In genomic region chr5:160162910-160163309, GRCh38 we compare ENCODE assay signal across 23 cellular contexts.
"Had no signal": no experiment of that assay in that cellular context is flagged by ENCODE, and none has a peak within 500 bp of the region (broad histone marks: within the 10 kb centered on the region; RNA-seq: fewer than 3 reads in every experiment).

No MANE protein-coding gene starts in this region.

- H3K27ac ChIP-seq: gastrocnemius medialis, heart left ventricle, hepatocyte, pancreas, prostate gland, right atrium auricular region, testis, tibial artery had no signal

- H3K36me3 Mint-ChIP-seq: naive thymus-derived CD8-positive, alpha-beta T cell; stimulated activated effector memory CD8-positive, alpha-beta T cell treated with anti-CD3 and anti-CD28 coated beads, Interleukin-12 subunit alpha, Interleukin-12 subunit beta, amount 100 ng/mL, for 72 hours; type B pancreatic cell had no signal

- H3K9me3 ChIP-seq: gastrocnemius medialis, heart left ventricle, pancreas, prostate gland, right atrium auricular region, testis, tibial artery had no signal

- H3K79me2 ChIP-seq: hepatocyte had no signal

- H3K4me2 ChIP-seq: hepatocyte, smooth muscle cell had no signal

- H3K4me3 ChIP-seq: gastrocnemius medialis, heart left ventricle, hepatocyte, pancreas, prostate gland, right atrium auricular region, smooth muscle cell, testis, tibial artery had no signal

- H2AFZ ChIP-seq: hepatocyte had no signal

- DNase-seq: cerebellar nuclear complex; cortex of kidney; gastrocnemius medialis; heart left ventricle; kidney; naive thymus-derived CD8-positive, alpha-beta T cell; occipital lobe; pancreas; stimulated activated CD4-positive, alpha-beta T cell treated with anti-CD3 and anti-CD28 coated beads, Interleukin-12 subunit alpha, Interleukin-12 subunit beta, amount 100 ng/mL, for 4 hours; stimulated activated CD4-positive, alpha-beta T cell treated with anti-CD3 and anti-CD28 coated beads, Interleukin-1b, Interleukin-23, amount 100 ng/mL, for 48 hours; stimulated activated CD4-positive, alpha-beta T cell treated with anti-CD3 and anti-CD28 coated beads, Interleukin-4, amount 100 ng/mL, for 24 hours; stimulated activated naive CD8-positive, alpha-beta T cell treated with anti-CD3 and anti-CD28 coated beads, Interleukin-15, Interleukin-2, amounts not matched to agents 100 U/mL and 50 U/mL, for 24 hours; substantia nigra; testis; tibial artery had no signal

- H3K4me3 Mint-ChIP-seq: naive thymus-derived CD8-positive, alpha-beta T cell; stimulated activated effector memory CD8-positive, alpha-beta T cell treated with anti-CD3 and anti-CD28 coated beads, Interleukin-12 subunit alpha, Interleukin-12 subunit beta, amount 100 ng/mL, for 72 hours; type B pancreatic cell had no signal

- H3K36me3 ChIP-seq: gastrocnemius medialis, heart left ventricle, pancreas, prostate gland, right atrium auricular region, tibial artery had no signal

- H3K4me1 ChIP-seq: prostate gland had no signal

- H3K27ac Mint-ChIP-seq: naive thymus-derived CD8-positive, alpha-beta T cell; stimulated activated effector memory CD8-positive, alpha-beta T cell treated with anti-CD3 and anti-CD28 coated beads, Interleukin-12 subunit alpha, Interleukin-12 subunit beta, amount 100 ng/mL, for 72 hours; type B pancreatic cell had no signal

- ATAC-seq: gastrocnemius medialis; heart left ventricle; left lobe of liver; naive thymus-derived CD8-positive, alpha-beta T cell; pancreas; sciatic nerve; stimulated activated effector memory CD8-positive, alpha-beta T cell treated with anti-CD3 and anti-CD28 coated beads, Interleukin-12 subunit alpha, Interleukin-12 subunit beta, amount 100 ng/mL, for 72 hours; stimulated activated naive CD8-positive, alpha-beta T cell treated with anti-CD3 and anti-CD28 coated beads, Interleukin-15, Interleukin-2, amounts not matched to agents 100 U/mL and 50 U/mL, for 24 hours had no signal

- H3K9me3 Mint-ChIP-seq: naive thymus-derived CD8-positive, alpha-beta T cell; stimulated activated effector memory CD8-positive, alpha-beta T cell treated with anti-CD3 and anti-CD28 coated beads, Interleukin-12 subunit alpha, Interleukin-12 subunit beta, amount 100 ng/mL, for 72 hours; type B pancreatic cell had no signal

- H3K27me3 ChIP-seq: gastrocnemius medialis, heart left ventricle, hepatocyte, pancreas, right atrium auricular region, testis, tibial artery had no signal
